Comparison of ENCODE assay signal across 1 cellular context in the genomic region with DNA sequence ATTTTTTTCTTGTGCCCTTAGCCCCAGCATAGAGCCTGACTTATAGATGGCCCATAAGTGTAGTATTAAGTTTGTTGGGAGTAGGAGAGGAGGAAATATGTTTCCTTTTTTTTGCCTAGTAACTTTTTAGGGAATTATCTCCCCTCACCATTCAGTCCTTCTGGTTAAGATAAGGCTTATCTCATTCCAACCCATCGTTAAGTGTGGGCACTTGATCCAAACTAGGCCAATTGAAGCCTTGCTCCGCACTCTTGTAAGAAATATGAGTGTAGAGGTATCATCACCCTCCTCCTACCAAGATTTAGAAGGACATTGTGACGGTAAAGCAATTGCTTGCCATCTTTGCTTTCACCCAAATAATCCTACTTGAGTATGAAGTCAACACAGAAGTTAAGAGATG.
TF ChIP-seq lines count a peak whose summit lies in the region.

No MANE protein-coding gene starts in this region.

TF ChIP-seq in K562, 482 proteins besides CTCF, POLR2A, EP300 and RAD21 (continued from another document):
- TF ChIP-seq, protein P1, sequence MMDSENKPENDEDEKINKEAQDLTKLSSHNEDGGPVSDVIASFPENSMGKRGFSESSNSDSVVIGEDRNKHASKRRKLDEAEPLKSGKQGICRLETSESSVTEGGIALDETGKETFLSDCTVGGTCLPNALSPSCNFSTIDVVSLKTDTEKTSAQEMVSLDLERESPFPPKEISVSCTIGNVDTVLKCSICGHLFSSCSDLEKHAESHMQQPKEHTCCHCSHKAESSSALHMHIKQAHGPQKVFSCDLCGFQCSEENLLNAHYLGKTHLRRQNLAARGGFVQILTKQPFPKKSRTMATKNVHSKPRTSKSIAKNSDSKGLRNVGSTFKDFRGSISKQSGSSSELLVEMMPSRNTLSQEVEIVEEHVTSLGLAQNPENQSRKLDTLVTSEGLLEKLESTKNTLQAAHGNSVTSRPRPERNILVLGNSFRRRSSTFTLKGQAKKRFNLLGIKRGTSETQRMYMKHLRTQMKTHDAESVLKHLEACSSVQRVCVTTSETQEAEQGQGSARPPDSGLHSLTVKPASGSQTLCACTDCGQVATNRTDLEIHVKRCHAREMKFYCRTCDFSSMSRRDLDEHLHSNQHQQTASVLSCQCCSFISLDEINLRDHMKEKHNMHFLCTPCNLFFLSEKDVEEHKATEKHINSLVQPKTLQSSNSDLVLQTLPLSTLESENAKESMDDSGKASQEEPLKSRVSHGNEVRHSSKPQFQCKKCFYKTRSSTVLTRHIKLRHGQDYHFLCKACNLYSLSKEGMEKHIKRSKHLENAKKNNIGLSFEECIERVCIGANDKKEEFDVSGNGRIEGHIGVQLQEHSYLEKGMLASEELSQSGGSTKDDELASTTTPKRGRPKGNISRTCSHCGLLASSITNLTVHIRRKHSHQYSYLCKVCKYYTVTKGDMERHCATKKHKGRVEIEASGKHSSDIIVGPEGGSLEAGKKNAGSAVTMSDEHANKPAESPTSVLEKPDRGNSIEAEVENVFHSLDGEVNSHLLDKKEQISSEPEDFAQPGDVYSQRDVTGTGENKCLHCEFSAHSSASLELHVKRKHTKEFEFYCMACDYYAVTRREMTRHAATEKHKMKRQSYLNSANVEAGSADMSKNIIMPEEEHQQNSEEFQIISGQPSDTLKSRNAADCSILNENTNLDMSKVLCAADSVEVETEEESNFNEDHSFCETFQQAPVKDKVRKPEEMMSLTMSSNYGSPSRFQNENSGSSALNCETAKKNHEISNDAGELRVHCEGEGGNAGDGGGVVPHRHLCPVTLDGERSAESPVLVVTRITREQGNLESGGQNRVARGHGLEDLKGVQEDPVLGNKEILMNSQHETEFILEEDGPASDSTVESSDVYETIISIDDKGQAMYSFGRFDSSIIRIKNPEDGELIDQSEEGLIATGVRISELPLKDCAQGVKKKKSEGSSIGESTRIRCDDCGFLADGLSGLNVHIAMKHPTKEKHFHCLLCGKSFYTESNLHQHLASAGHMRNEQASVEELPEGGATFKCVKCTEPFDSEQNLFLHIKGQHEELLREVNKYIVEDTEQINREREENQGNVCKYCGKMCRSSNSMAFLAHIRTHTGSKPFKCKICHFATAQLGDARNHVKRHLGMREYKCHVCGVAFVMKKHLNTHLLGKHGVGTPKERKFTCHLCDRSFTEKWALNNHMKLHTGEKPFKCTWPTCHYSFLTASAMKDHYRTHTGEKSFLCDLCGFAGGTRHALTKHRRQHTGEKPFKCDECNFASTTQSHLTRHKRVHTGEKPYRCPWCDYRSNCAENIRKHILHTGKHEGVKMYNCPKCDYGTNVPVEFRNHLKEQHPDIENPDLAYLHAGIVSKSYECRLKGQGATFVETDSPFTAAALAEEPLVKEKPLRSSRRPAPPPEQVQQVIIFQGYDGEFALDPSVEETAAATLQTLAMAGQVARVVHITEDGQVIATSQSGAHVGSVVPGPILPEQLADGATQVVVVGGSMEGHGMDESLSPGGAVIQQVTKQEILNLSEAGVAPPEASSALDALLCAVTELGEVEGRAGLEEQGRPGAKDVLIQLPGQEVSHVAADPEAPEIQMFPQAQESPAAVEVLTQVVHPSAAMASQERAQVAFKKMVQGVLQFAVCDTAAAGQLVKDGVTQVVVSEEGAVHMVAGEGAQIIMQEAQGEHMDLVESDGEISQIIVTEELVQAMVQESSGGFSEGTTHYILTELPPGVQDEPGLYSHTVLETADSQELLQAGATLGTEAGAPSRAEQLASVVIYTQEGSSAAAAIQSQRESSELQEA (IDR thresholded peaks at IDR 0.05; ENCODE audit: low read depth) = no peak
- TF ChIP-seq TSC22D4 (tag; IDR thresholded peaks at IDR 0.05) (no peak), GTF2A2 (tag; IDR thresholded peaks at IDR 0.05) (no peak), CBX2 (IDR thresholded peaks at IDR 0.05; ENCODE audit: insufficient read depth, low read length, poor library complexity, severe bottlenecking) (no peak), TEAD1 (CRISPR knock-in tag; IDR thresholded peaks at IDR 0.05) (peak in 1 of 2 experiments; percentile 75; a peak in 2 of 4 replicates), SOX6 (IDR thresholded peaks at IDR 0.05) (peak; percentile 88), STAT5B (CRISPR knock-in tag; IDR thresholded peaks at IDR 0.05) (no peak), ZNF124 (CRISPR knock-in tag; IDR thresholded peaks at IDR 0.05) (no peak), ETV1 (tag; conservative IDR thresholded peaks at IDR 0.05; ENCODE audit: low read depth) (no peak), ILK (tag; IDR thresholded peaks at IDR 0.05; ENCODE audit: borderline replicate concordance, low read depth) (no peak), OTX1 (CRISPR knock-in tag; IDR thresholded peaks at IDR 0.05) (no peak), ARNT (IDR thresholded peaks at IDR 0.05) (no peak), CHCHD3 (CRISPR knock-in tag; IDR thresholded peaks at IDR 0.05) (no peak), PHTF2 (CRISPR knock-in tag; IDR thresholded peaks at IDR 0.05) (no peak), ZNF589 (CRISPR knock-in tag; IDR thresholded peaks at IDR 0.05; ENCODE audit: low read depth) (peak; percentile 87), ZNF696 (CRISPR knock-in tag; conservative IDR thresholded peaks at IDR 0.05) (no peak), ZNF764 (CRISPR knock-in tag; IDR thresholded peaks at IDR 0.05; ENCODE audit: low read depth) (no peak), BRD4 (IDR thresholded peaks at IDR 0.05) (no peak), FOXA1 (IDR thresholded peaks at IDR 0.05; ENCODE audit: borderline replicate concordance) (no peak), NFE2 (IDR thresholded peaks at IDR 0.05; ENCODE audit: low read depth) (0 out of 2 replicates have a peak, but pooled peaks have one; percentile 40), TARDBP (IDR thresholded peaks at IDR 0.05) (peak; percentile 66; the same call in 1 of the 2 replicates), ZFX (CRISPR knock-in tag; IDR thresholded peaks at IDR 0.05) (no peak), ZNF695 (CRISPR knock-in tag; IDR thresholded peaks at IDR 0.05) (no peak), MTA1 (IDR thresholded peaks at IDR 0.05; ENCODE audit: borderline replicate concordance) (peak; percentile 83; the same call in 1 of the 2 replicates), TAF7 (tag; IDR thresholded peaks at IDR 0.05) (no peak), CTBP1 (IDR thresholded peaks at IDR 0.05; ENCODE audit: borderline replicate concordance) (peak; percentile 78), RBM39 (optimal IDR thresholded peaks at IDR 0.05; ENCODE audit: low read depth, low read length) (no peak)
- TF ChIP-seq, protein P2, sequence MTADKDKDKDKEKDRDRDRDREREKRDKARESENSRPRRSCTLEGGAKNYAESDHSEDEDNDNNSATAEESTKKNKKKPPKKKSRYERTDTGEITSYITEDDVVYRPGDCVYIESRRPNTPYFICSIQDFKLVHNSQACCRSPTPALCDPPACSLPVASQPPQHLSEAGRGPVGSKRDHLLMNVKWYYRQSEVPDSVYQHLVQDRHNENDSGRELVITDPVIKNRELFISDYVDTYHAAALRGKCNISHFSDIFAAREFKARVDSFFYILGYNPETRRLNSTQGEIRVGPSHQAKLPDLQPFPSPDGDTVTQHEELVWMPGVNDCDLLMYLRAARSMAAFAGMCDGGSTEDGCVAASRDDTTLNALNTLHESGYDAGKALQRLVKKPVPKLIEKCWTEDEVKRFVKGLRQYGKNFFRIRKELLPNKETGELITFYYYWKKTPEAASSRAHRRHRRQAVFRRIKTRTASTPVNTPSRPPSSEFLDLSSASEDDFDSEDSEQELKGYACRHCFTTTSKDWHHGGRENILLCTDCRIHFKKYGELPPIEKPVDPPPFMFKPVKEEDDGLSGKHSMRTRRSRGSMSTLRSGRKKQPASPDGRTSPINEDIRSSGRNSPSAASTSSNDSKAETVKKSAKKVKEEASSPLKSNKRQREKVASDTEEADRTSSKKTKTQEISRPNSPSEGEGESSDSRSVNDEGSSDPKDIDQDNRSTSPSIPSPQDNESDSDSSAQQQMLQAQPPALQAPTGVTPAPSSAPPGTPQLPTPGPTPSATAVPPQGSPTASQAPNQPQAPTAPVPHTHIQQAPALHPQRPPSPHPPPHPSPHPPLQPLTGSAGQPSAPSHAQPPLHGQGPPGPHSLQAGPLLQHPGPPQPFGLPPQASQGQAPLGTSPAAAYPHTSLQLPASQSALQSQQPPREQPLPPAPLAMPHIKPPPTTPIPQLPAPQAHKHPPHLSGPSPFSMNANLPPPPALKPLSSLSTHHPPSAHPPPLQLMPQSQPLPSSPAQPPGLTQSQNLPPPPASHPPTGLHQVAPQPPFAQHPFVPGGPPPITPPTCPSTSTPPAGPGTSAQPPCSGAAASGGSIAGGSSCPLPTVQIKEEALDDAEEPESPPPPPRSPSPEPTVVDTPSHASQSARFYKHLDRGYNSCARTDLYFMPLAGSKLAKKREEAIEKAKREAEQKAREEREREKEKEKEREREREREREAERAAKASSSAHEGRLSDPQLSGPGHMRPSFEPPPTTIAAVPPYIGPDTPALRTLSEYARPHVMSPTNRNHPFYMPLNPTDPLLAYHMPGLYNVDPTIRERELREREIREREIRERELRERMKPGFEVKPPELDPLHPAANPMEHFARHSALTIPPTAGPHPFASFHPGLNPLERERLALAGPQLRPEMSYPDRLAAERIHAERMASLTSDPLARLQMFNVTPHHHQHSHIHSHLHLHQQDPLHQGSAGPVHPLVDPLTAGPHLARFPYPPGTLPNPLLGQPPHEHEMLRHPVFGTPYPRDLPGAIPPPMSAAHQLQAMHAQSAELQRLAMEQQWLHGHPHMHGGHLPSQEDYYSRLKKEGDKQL (CRISPR knock-in tag; IDR thresholded peaks at IDR 0.05; ENCODE audit: borderline replicate concordance) = no peak
- TF ChIP-seq, protein P3, sequence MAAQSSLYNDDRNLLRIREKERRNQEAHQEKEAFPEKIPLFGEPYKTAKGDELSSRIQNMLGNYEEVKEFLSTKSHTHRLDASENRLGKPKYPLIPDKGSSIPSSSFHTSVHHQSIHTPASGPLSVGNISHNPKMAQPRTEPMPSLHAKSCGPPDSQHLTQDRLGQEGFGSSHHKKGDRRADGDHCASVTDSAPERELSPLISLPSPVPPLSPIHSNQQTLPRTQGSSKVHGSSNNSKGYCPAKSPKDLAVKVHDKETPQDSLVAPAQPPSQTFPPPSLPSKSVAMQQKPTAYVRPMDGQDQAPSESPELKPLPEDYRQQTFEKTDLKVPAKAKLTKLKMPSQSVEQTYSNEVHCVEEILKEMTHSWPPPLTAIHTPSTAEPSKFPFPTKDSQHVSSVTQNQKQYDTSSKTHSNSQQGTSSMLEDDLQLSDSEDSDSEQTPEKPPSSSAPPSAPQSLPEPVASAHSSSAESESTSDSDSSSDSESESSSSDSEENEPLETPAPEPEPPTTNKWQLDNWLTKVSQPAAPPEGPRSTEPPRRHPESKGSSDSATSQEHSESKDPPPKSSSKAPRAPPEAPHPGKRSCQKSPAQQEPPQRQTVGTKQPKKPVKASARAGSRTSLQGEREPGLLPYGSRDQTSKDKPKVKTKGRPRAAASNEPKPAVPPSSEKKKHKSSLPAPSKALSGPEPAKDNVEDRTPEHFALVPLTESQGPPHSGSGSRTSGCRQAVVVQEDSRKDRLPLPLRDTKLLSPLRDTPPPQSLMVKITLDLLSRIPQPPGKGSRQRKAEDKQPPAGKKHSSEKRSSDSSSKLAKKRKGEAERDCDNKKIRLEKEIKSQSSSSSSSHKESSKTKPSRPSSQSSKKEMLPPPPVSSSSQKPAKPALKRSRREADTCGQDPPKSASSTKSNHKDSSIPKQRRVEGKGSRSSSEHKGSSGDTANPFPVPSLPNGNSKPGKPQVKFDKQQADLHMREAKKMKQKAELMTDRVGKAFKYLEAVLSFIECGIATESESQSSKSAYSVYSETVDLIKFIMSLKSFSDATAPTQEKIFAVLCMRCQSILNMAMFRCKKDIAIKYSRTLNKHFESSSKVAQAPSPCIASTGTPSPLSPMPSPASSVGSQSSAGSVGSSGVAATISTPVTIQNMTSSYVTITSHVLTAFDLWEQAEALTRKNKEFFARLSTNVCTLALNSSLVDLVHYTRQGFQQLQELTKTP (IDR thresholded peaks at IDR 0.05; ENCODE audit: low read depth in 1 of 2, partially characterized antibody in 2 of 2) = no peak
- TF ChIP-seq, protein P4, sequence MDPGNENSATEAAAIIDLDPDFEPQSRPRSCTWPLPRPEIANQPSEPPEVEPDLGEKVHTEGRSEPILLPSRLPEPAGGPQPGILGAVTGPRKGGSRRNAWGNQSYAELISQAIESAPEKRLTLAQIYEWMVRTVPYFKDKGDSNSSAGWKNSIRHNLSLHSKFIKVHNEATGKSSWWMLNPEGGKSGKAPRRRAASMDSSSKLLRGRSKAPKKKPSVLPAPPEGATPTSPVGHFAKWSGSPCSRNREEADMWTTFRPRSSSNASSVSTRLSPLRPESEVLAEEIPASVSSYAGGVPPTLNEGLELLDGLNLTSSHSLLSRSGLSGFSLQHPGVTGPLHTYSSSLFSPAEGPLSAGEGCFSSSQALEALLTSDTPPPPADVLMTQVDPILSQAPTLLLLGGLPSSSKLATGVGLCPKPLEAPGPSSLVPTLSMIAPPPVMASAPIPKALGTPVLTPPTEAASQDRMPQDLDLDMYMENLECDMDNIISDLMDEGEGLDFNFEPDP (CRISPR knock-in tag; IDR thresholded peaks at IDR 0.05) = no peak
- TF ChIP-seq, protein P5, sequence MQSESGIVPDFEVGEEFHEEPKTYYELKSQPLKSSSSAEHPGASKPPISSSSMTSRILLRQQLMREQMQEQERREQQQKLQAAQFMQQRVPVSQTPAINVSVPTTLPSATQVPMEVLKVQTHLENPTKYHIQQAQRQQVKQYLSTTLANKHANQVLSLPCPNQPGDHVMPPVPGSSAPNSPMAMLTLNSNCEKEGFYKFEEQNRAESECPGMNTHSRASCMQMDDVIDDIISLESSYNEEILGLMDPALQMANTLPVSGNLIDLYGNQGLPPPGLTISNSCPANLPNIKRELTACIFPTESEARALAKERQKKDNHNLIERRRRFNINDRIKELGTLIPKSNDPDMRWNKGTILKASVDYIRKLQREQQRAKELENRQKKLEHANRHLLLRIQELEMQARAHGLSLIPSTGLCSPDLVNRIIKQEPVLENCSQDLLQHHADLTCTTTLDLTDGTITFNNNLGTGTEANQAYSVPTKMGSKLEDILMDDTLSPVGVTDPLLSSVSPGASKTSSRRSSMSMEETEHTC (IDR thresholded peaks at IDR 0.05) = 0 out of 2 replicates have a peak, but pooled peaks have one; percentile 15
- TF ChIP-seq, protein P6, sequence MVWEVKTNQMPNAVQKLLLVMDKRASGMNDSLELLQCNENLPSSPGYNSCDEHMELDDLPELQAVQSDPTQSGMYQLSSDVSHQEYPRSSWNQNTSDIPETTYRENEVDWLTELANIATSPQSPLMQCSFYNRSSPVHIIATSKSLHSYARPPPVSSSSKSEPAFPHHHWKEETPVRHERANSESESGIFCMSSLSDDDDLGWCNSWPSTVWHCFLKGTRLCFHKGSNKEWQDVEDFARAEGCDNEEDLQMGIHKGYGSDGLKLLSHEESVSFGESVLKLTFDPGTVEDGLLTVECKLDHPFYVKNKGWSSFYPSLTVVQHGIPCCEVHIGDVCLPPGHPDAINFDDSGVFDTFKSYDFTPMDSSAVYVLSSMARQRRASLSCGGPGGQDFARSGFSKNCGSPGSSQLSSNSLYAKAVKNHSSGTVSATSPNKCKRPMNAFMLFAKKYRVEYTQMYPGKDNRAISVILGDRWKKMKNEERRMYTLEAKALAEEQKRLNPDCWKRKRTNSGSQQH (CRISPR knock-in tag; IDR thresholded peaks at IDR 0.05) = no peak
- TF ChIP-seq, protein P7, sequence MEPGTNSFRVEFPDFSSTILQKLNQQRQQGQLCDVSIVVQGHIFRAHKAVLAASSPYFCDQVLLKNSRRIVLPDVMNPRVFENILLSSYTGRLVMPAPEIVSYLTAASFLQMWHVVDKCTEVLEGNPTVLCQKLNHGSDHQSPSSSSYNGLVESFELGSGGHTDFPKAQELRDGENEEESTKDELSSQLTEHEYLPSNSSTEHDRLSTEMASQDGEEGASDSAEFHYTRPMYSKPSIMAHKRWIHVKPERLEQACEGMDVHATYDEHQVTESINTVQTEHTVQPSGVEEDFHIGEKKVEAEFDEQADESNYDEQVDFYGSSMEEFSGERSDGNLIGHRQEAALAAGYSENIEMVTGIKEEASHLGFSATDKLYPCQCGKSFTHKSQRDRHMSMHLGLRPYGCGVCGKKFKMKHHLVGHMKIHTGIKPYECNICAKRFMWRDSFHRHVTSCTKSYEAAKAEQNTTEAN (CRISPR knock-in tag; IDR thresholded peaks at IDR 0.05) = no peak
TF ChIP-seq in K562: peak in this region for 73.
